Comparison of ENCODE assay signal across 11 cellular contexts in genomic region chr20:32227744-32228688, GRCh38. TPM values are rescaled to one million over a fixed set of nuclear protein-coding genes. Genes with fewer than 3 reads are reported as not detected.
A peak's percentile ranks its signal among the peaks of the same experiment; 100 is the strongest.
DNase-seq lines count a peak whose midpoint lies in the region; ATAC-seq and TF ChIP-seq lines count a peak whose summit lies in the region.
"Had no signal": no experiment of that assay in that cellular context is flagged by ENCODE, and none has a peak within 500 bp of the region (broad histone marks: within the 10 kb centered on the region; RNA-seq: fewer than 3 reads in every experiment).

No MANE protein-coding gene starts in this region.

- peaks cover 18 to 40% of the 10 kb centered on the region in 2 donors for H3K36me3 Mint-ChIP-seq in activated naive CD4-positive, alpha-beta T cell treated with anti-CD3 and anti-CD28 coated beads, Interleukin-2, amount 50 U/mL, for 72 hours
- peaks cover 61% of the 10 kb centered on the region for H3K36me3 Mint-ChIP-seq in activated naive CD8-positive, alpha-beta T cell treated with anti-CD3 and anti-CD28 coated beads, Interleukin-2, amount 50 U/mL, for 24 hours (ENCODE audit: low read depth)

- H3K36me3 ChIP-seq in lung (ENCODE audit: control insufficient read depth in 2 of 2, insufficient read depth in 2 of 2, low read length in 2 of 2) (peaks cover 3 to 37% of the 10 kb centered on the region in 2 donors), upper lobe of left lung (peaks cover 3 to 61% (median 22%) of the 10 kb centered on the region in 4 donors)
- H3K36me3 ChIP-seq: uterus had no signal

- H3K27ac Mint-ChIP-seq in activated naive CD4-positive, alpha-beta T cell treated with anti-CD3 and anti-CD28 coated beads, Interleukin-2, amount 50 U/mL, for 72 hours = peak overlapping the region; percentile 67 to 82
- H3K27ac Mint-ChIP-seq in activated naive CD8-positive, alpha-beta T cell treated with anti-CD3 and anti-CD28 coated beads, Interleukin-2, amount 50 U/mL, for 24 hours = peak overlapping the region; percentile 52

- H3K4me3 ChIP-seq in lung (no peak overlapping the region), upper lobe of left lung (no peak overlapping the region)
- H3K4me3 ChIP-seq: uterus had no signal

- no peaks in the 10 kb centered on the region for H3K27me3 Mint-ChIP-seq in activated naive CD8-positive, alpha-beta T cell treated with anti-CD3 and anti-CD28 coated beads, Interleukin-2, amount 50 U/mL, for 24 hours

- no peaks in the 10 kb centered on the region for H3K9me3 ChIP-seq in lung (ENCODE audit: control insufficient read depth in 2 of 2, insufficient read depth in 1 of 2, low read length in 1 of 2)
- no peaks in the 10 kb centered on the region for H3K9me3 ChIP-seq in upper lobe of left lung
- H3K9me3 ChIP-seq: uterus had no signal

- no peak for TF ChIP-seq CTCF in lung (IDR thresholded peaks at IDR 0.05; ENCODE audit: control extremely low read depth, extremely low read depth)
- no peak for TF ChIP-seq CTCF in upper lobe of left lung (IDR thresholded peaks at IDR 0.05)
- no peak for TF ChIP-seq CTCF in GM10266 (IDR thresholded peaks at IDR 0.05; ENCODE audit: control insufficient read depth, insufficient read depth, low read depth, missing control alignments)

- 37 to 58% methylated on average over 22 of the region's 22 CpGs for WGBS in lung, 2 donors
- WGBS in upper lobe of left lung, 2 donors = 46 to 51% methylated on average over 15 to 22 of the region's 22 CpGs

- TF ChIP-seq POLR2A in upper lobe of left lung (IDR thresholded peaks at IDR 0.05) = no peak

- H3K4me1 Mint-ChIP-seq in activated naive CD8-positive, alpha-beta T cell treated with anti-CD3 and anti-CD28 coated beads, Interleukin-2, amount 50 U/mL, for 24 hours = peaks cover 36% of the 10 kb centered on the region

- no peak for TF ChIP-seq EP300 in upper lobe of left lung (IDR thresholded peaks at IDR 0.05)

- peak overlapping the region; percentile 42 to 54 for H3K27ac ChIP-seq in lung (ENCODE audit: low read depth in 1 of 2, low read length in 1 of 2)
- H3K27ac ChIP-seq in upper lobe of left lung = peak overlapping the region; percentile 5 to 79 (median 52)
- H3K27ac ChIP-seq: uterus had no signal

- H3K4me1 ChIP-seq in lung (ENCODE audit: control insufficient read depth in 2 of 2, insufficient read depth in 2 of 2, low read length in 2 of 2) = peaks cover 0 to 7% of the 10 kb centered on the region in 2 donors
- H3K4me1 ChIP-seq in upper lobe of left lung = peaks cover 20 to 30% (median 22%) of the 10 kb centered on the region in 4 donors
- H3K4me1 ChIP-seq: uterus had no signal

- no peak for ATAC-seq in activated naive CD4-positive, alpha-beta T cell treated with anti-CD3 and anti-CD28 coated beads, Interleukin-2, amount 50 U/mL, for 72 hours
- ATAC-seq in activated naive CD8-positive, alpha-beta T cell treated with anti-CD3 and anti-CD28 coated beads, Interleukin-2, amount 50 U/mL, for 24 hours = no peak
- ATAC-seq in lung (ENCODE audit: insufficient read depth, low FRiP score) = no peak
- peak; percentile 50 to 58 for ATAC-seq in upper lobe of left lung (ENCODE audit: low FRiP score in 2 of 2)
- ATAC-seq in HG03097 (IDR thresholded peaks at IDR 0.05; ENCODE audit: low FRiP score, unreplicated experiment) = no peak

- no peak for DNase-seq in activated naive CD4-positive, alpha-beta T cell treated with anti-CD3 and anti-CD28 coated beads, Interleukin-2, amount 50 U/mL, for 72 hours (ENCODE audit: low spot score in 2 of 2)
- DNase-seq in activated naive CD4-positive, alpha-beta T cell (lab: John Stamatoyannopoulos, UW) = no peak
- no peak for DNase-seq in activated naive CD8-positive, alpha-beta T cell treated with anti-CD3 and anti-CD28 coated beads, Interleukin-2, amount 50 U/mL, for 24 hours
- DNase-seq in lung (ENCODE audit: low spot score) = peak; percentile 40
- peak in 1 of 2 donors; percentile 56 for DNase-seq in upper lobe of left lung
- no peak for DNase-seq in H4 (ENCODE audit: low spot score)
- DNase-seq in GM10266 (ENCODE audit: extremely low spot score) = no peak
- DNase-seq: NCI-H345, SHP77 treated with DMSO at 0.1 percent for 48 hours, uterus had no signal

- H3K27me3 ChIP-seq in lung (ENCODE audit: control insufficient read depth, insufficient read depth) (no peaks in the 10 kb centered on the region), upper lobe of left lung (no peaks in the 10 kb centered on the region)
- H3K27me3 ChIP-seq: uterus had no signal

- no peaks in the 10 kb centered on the region for H3K9me3 Mint-ChIP-seq in activated naive CD4-positive, alpha-beta T cell treated with anti-CD3 and anti-CD28 coated beads, Interleukin-2, amount 50 U/mL, for 72 hours
- H3K9me3 Mint-ChIP-seq in activated naive CD8-positive, alpha-beta T cell treated with anti-CD3 and anti-CD28 coated beads, Interleukin-2, amount 50 U/mL, for 24 hours = no peaks in the 10 kb centered on the region

- H3K4me3 Mint-ChIP-seq in activated naive CD8-positive, alpha-beta T cell treated with anti-CD3 and anti-CD28 coated beads, Interleukin-2, amount 50 U/mL, for 24 hours = no peak overlapping the region

RNA-seq across cellular contexts. Expression of gene POFUT1, which starts 20.3 kb away (rescaled TPM):
- 10 to 100 TPM; 18.7 to 39.7 TPM for total RNA-seq in activated naive CD4-positive, alpha-beta T cell treated with anti-CD3 and anti-CD28 coated beads, Interleukin-2, amount 50 U/mL, for 72 hours
- total RNA-seq in lung (10 to 100 TPM; 23.1 to 37.1 TPM), upper lobe of left lung (10 to 100 TPM; 12.6 to 31.5 (median 26.5) TPM)
- polyA plus RNA-seq in lung = 10 to 100 TPM in 1 of 2 donors, 1 to 10 TPM in 1; 9.0 to 20.3 TPM
- 51.5 and 51.6 TPM in 2 replicates for total RNA-seq in H4 (2014; rRNA removed; shearing (Covaris generic))

RNA-seq across cellular contexts. Expression of gene PLAGL2, which starts 20.5 kb away (rescaled TPM):
- total RNA-seq in activated naive CD4-positive, alpha-beta T cell treated with anti-CD3 and anti-CD28 coated beads, Interleukin-2, amount 50 U/mL, for 72 hours = 10 to 100 TPM; 51.3 to 65.2 TPM
- total RNA-seq in lung (10 to 100 TPM; 14.5 to 15.8 TPM), upper lobe of left lung (10 to 100 TPM; 11.4 to 17.1 (median 14.1) TPM)
- polyA plus RNA-seq in lung = 10 to 100 TPM in 1 of 2 donors, 1 to 10 TPM in 1; 4.6 to 11.4 TPM
- total RNA-seq in H4 (2014; rRNA removed; shearing (Covaris generic)) = 2.9 and 3.7 TPM in 2 replicates

RNA-seq across cellular contexts. Expression of gene KIF3B, which starts 49.4 kb away (rescaled TPM):
- total RNA-seq in activated naive CD4-positive, alpha-beta T cell treated with anti-CD3 and anti-CD28 coated beads, Interleukin-2, amount 50 U/mL, for 72 hours = 10 to 100 TPM; 21.9 to 37.8 TPM
- total RNA-seq in lung (10 to 100 TPM; 30.6 to 35.3 TPM), upper lobe of left lung (10 to 100 TPM; 14.7 to 37.5 (median 26.7) TPM)
- 10 to 100 TPM in 1 of 2 donors, 1 to 10 TPM in 1; 8.5 to 15.9 TPM for polyA plus RNA-seq in lung
- total RNA-seq in H4 (2014; rRNA removed; shearing (Covaris generic)) = 13.0 and 15.0 TPM in 2 replicates

Comparison
In these comparisons a context has a peak if more than half of its experiments do, and no peak if none do; other contexts are left out.
1. ATAC-seq: peak in upper lobe of left lung (2 of 2); none in activated naive CD4-positive, alpha-beta T cell treated with anti-CD3 and anti-CD28 coated beads, Interleukin-2, amount 50 U/mL, for 72 hours (0 of 2), activated naive CD8-positive, alpha-beta T cell treated with anti-CD3 and anti-CD28 coated beads, Interleukin-2, amount 50 U/mL, for 24 hours (single experiment), lung (single experiment) and HG03097 (single experiment).